Comparison of ENCODE assay signal across 8 cellular contexts in the genomic region with DNA sequence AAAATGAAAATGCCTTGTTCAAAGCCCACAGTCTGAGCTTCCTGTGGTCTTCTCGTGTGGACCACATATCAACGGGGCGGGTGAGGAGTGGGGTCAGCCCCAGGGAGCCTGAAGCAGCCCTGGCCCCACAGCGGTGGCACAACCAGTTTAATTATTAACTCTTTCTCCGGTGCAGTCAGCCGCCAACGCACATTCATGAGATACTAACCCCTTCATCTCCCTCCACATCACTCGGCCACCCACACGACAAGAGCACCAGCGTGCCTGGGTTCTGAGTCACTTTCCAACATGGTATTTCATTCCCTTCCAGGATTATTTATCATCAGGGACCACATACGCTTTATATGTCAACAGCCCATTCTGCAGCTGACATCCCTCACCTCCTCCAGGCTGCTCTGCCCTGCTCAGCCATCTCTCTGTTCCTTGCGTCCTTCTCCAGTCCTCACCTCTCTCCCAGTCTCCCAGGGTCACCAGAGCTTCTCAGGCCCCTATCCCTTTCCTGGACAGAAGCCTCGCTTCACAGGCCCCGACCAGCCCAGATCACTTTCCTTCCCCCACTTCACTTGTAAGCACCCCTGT.
DNase-seq lines count a peak whose midpoint lies in the region.

No MANE protein-coding gene starts in this region.

- no peak overlapping the region for H3K4me3 ChIP-seq in skeletal muscle cell (ENCODE audit: low read depth, low read length)

- DNase-seq in GM03348 (ENCODE audit: low spot score) (peak; percentile 84), RKO (ENCODE audit: low spot score) (peak; percentile 69), fibroblast of the conjunctiva (ENCODE audit: low read depth) (peak; percentile 18), skeletal muscle cell (ENCODE audit: low read depth) (peak; percentile 70), NCI-H1436 (lab: John Stamatoyannopoulos, UW) (no peak), DMS114 treated with DMSO at 0.1 percent for 48 hours (lab: John Stamatoyannopoulos, UW; ENCODE audit: unreplicated experiment) (no peak)
- DNase-seq in activated T-cell treated with anti-CD3 and anti-CD28 coated beads, Interleukin-2, amount 50 U/mL, for 1 hour: no peak
- no peak for DNase-seq in stimulated activated CD4-positive, alpha-beta T cell treated with anti-CD3 and anti-CD28 coated beads, Interleukin-4, amount 100 ng/mL, for 4 hours

Comparison
In these comparisons a context has a peak if more than half of its experiments do, and no peak if none do; other contexts are left out.
1. DNase-seq: peak in GM03348 (single experiment), RKO (single experiment), fibroblast of the conjunctiva (single experiment) and skeletal muscle cell (single experiment); none in activated T-cell treated with anti-CD3 and anti-CD28 coated beads, Interleukin-2, amount 50 U/mL, for 1 hour (single experiment), NCI-H1436 (single experiment), stimulated activated CD4-positive, alpha-beta T cell treated with anti-CD3 and anti-CD28 coated beads, Interleukin-4, amount 100 ng/mL, for 4 hours (0 of 2) and DMS114 treated with DMSO at 0.1 percent for 48 hours (single experiment).